Comparison of ENCODE assay signal across 31 cellular contexts in genomic region chr2:190527214-190527613, GRCh38.
"Had no signal": no experiment of that assay in that cellular context is flagged by ENCODE, and none has a peak within 500 bp of the region (broad histone marks: within the 10 kb centered on the region; RNA-seq: fewer than 3 reads in every experiment).

No MANE protein-coding gene starts in this region.

- H3K36me3 ChIP-seq: adrenal gland, colonic mucosa, gastrocnemius medialis, left ventricle myocardium inferior, pancreas, prostate gland, upper lobe of right lung had no signal

- H3K9me3 Mint-ChIP-seq: activated naive CD4-positive, alpha-beta T cell treated with anti-CD3 and anti-CD28 coated beads for 36 hours; activated naive CD8-positive, alpha-beta T cell treated with anti-CD3 and anti-CD28 coated beads for 36 hours; activated T-helper 1 cell treated with anti-CD3 and anti-CD28 coated beads, Interleukin-12 subunit alpha, Interleukin-12 subunit beta, Interleukin-2, Interleukin-4 antibody, amounts not matched to agents 30 ng/mL and 10 ng/mL and 1 ng/mL, durations not matched to agents 14 hours and 24 hours and 36 hours; naive B cell; stimulated activated naive CD8-positive, alpha-beta T cell treated with anti-CD3 and anti-CD28 coated beads, Interleukin-15, Interleukin-2, amounts not matched to agents 100 ng/mL and 50 ng/mL, for 24 hours had no signal

- H3K4me3 ChIP-seq: adrenal gland, body of pancreas, colonic mucosa, dorsolateral prefrontal cortex, gastrocnemius medialis, left ventricle myocardium inferior, lung, pancreas, prostate gland, skin epidermis, upper lobe of right lung had no signal

- H3K4me3 Mint-ChIP-seq: activated naive CD4-positive, alpha-beta T cell treated with anti-CD3 and anti-CD28 coated beads for 36 hours; activated naive CD8-positive, alpha-beta T cell treated with anti-CD3 and anti-CD28 coated beads for 36 hours; activated T-helper 1 cell treated with anti-CD3 and anti-CD28 coated beads, Interleukin-12 subunit alpha, Interleukin-12 subunit beta, Interleukin-2, Interleukin-4 antibody, amounts not matched to agents 30 ng/mL and 10 ng/mL and 1 ng/mL, durations not matched to agents 14 hours and 24 hours and 36 hours; stimulated activated naive CD8-positive, alpha-beta T cell treated with anti-CD3 and anti-CD28 coated beads, Interleukin-15, Interleukin-2, amounts not matched to agents 100 ng/mL and 50 ng/mL, for 24 hours had no signal

- H3K27me3 ChIP-seq: adrenal gland, body of pancreas, colonic mucosa, dorsolateral prefrontal cortex, gastrocnemius medialis, pancreas, upper lobe of right lung had no signal

- H3K27ac ChIP-seq: adrenal gland, body of pancreas, colonic mucosa, dorsolateral prefrontal cortex, gastrocnemius medialis, left ventricle myocardium inferior, pancreas, prostate gland, skin epidermis, upper lobe of right lung had no signal

- ATAC-seq: body of pancreas, gastrocnemius medialis, pancreas, sciatic nerve, upper lobe of right lung had no signal

- H3K27ac Mint-ChIP-seq: activated naive CD4-positive, alpha-beta T cell treated with anti-CD3 and anti-CD28 coated beads for 36 hours; activated T-helper 1 cell treated with anti-CD3 and anti-CD28 coated beads, Interleukin-12 subunit alpha, Interleukin-12 subunit beta, Interleukin-2, Interleukin-4 antibody, amounts not matched to agents 30 ng/mL and 10 ng/mL and 1 ng/mL, durations not matched to agents 14 hours and 24 hours and 36 hours; stimulated activated naive CD8-positive, alpha-beta T cell treated with anti-CD3 and anti-CD28 coated beads, Interleukin-15, Interleukin-2, amounts not matched to agents 100 ng/mL and 50 ng/mL, for 24 hours had no signal

- H3K4me1 ChIP-seq: adrenal gland, body of pancreas, colonic mucosa, gastrocnemius medialis, pancreas, prostate gland had no signal

- DNase-seq: activated CD4-positive, alpha-beta T cell treated with anti-CD3 and anti-CD28 coated beads for 4 hours; activated CD4-positive, alpha-beta T cell treated with anti-CD3 and anti-CD28 coated beads, Interleukin-2, amount 50 U/mL, for 4 hours; activated CD4-positive, CD25-positive, alpha-beta regulatory T cell; activated CD8-positive, alpha-beta memory T cell treated with anti-CD3 and anti-CD28 coated beads, Interleukin-2, amount 50 U/mL, for 4 hours; activated effector memory CD4-positive, alpha-beta T cell treated with anti-CD3 and anti-CD28 coated beads, Interleukin-2, amount 50 U/mL, for 16 hours; activated naive CD4-positive, alpha-beta T cell treated with anti-CD3 and anti-CD28 coated beads for 36 hours; activated naive CD8-positive, alpha-beta T cell treated with anti-CD3 and anti-CD28 coated beads for 36 hours; activated T-cell treated with anti-CD3 and anti-CD28 coated beads, Interleukin-2, amount 50 U/mL, for 1 hour; adrenal gland; aorta; body of pancreas; colonic mucosa; dorsolateral prefrontal cortex; effector memory CD4-positive, alpha-beta T cell; gastrocnemius medialis; glutamatergic neuron; left ventricle myocardium inferior; naive B cell; nucleus accumbens; pancreas; retina; stimulated activated CD4-positive, alpha-beta T cell treated with anti-CD3 and anti-CD28 coated beads, Interleukin-12 subunit alpha, Interleukin-12 subunit beta, amount 100 ng/mL, for 4 hours; stimulated activated CD4-positive, alpha-beta T cell treated with anti-CD3 and anti-CD28 coated beads, Interleukin-4, amount 100 ng/mL, for 1 hour; T-helper 2 cell; upper lobe of right lung had no signal

- H3K9me3 ChIP-seq: adrenal gland, body of pancreas, colonic mucosa, gastrocnemius medialis, left ventricle myocardium inferior, pancreas, prostate gland, upper lobe of right lung had no signal

- H3K27me3 Mint-ChIP-seq: activated naive CD8-positive, alpha-beta T cell treated with anti-CD3 and anti-CD28 coated beads for 36 hours; naive B cell; stimulated activated naive CD8-positive, alpha-beta T cell treated with anti-CD3 and anti-CD28 coated beads, Interleukin-15, Interleukin-2, amounts not matched to agents 100 ng/mL and 50 ng/mL, for 24 hours had no signal
